9 cellular contexts compared by ENCODE assay signal in genomic region chr1:143718524-143718923, GRCh38.
"Had no signal": no experiment of that assay in that cellular context is flagged by ENCODE, and none has a peak within 500 bp of the region (broad histone marks: within the 10 kb centered on the region; RNA-seq: fewer than 3 reads in every experiment).

No MANE protein-coding gene starts in this region.

- H2AFZ ChIP-seq: GM23248 had no signal

- H3K4me3 ChIP-seq: GM23248, HAP-1 had no signal

- H3K9me3 ChIP-seq: HAP-1 had no signal

- FAIRE-seq: HTR-8/SVneo had no signal

- ATAC-seq: HCT116 had no signal

- H3K9ac ChIP-seq: GM23248, KMS-11 had no signal

- H3K27ac ChIP-seq: GM23248, KMS-11 had no signal

- DNase-seq: GM23248, GOT3, H7, HFFc6, KBM-7 had no signal

- H3K36me3 ChIP-seq: HAP-1 had no signal

- H3K4me1 ChIP-seq: HAP-1 had no signal

- H3K4me2 ChIP-seq: KMS-11 had no signal
